Comparison of ENCODE assay signal across 19 cellular contexts in genomic region chr3:14304101-14305045, GRCh38.
DNase-seq lines count a peak whose midpoint lies in the region; ATAC-seq and TF ChIP-seq lines count a peak whose summit lies in the region.
"Had no signal": no experiment of that assay in that cellular context is flagged by ENCODE, and none has a peak within 500 bp of the region (broad histone marks: within the 10 kb centered on the region; RNA-seq: fewer than 3 reads in every experiment).

No MANE protein-coding gene starts in this region.

- no peak for TF ChIP-seq POLR2A in gastrocnemius medialis (IDR thresholded peaks at IDR 0.05)

- peak overlapping the region; percentile 78 to 87 (median 84) for H3K27ac ChIP-seq in gastrocnemius medialis
- H3K27ac ChIP-seq: epithelial cell of prostate had no signal

- H3K4me3 ChIP-seq in LNCaP clone FGC (ENCODE audit: low read depth, low read length), result no peak overlapping the region
- no peak overlapping the region for H3K4me3 ChIP-seq in gastrocnemius medialis

- intact Hi-C loops in left ventricle myocardium superior (cut with micrococcal nuclease), result no loop called here
- intact Hi-C loops in gastrocnemius medialis (cut with DNase I; ENCODE audit: low total_unique reads), result loop anchor here (1.0 to 5.0 kb wide), 2 partner anchors 88 to 102 kb away; no protein-coding TSS in a partner anchor
- intact Hi-C loops in left colon (cut with DNase I, micrococcal nuclease), result no loop called here

- H3K27me3 ChIP-seq in gastrocnemius medialis, result no peaks in the 10 kb centered on the region

- no peak for TF ChIP-seq CTCF in LNCaP clone FGC (IDR thresholded peaks at IDR 0.05; ENCODE audit: control insufficient read depth, extremely low read depth, insufficient read depth)
- no peak for TF ChIP-seq CTCF in gastrocnemius medialis (IDR thresholded peaks at IDR 0.05 in 4 of 5, conservative IDR thresholded peaks at IDR 0.05 in 1 of 5)

- ATAC-seq in left ventricle myocardium superior (peak; percentile 83), gastrocnemius medialis (peak; percentile 53 to 54), left colon (no peak)
- ATAC-seq: stimulated activated naive CD8-positive, alpha-beta T cell treated with anti-CD3 and anti-CD28 coated beads, Interleukin-15, Interleukin-2, amounts not matched to agents 100 U/mL and 50 U/mL, for 24 hours had no signal

- no peaks in the 10 kb centered on the region for H3K36me3 ChIP-seq in gastrocnemius medialis

- H3K9me3 ChIP-seq in gastrocnemius medialis, result no peaks in the 10 kb centered on the region

- DNase-seq in LNCaP clone FGC (ENCODE audit: low read depth) (peak; percentile 79), NCI-H69 (lab: John Stamatoyannopoulos, UW) (peak; percentile 4), left ventricle myocardium superior (no peak), gastrocnemius medialis (peak; percentile 72 to 87), NCI-H345 (lab: John Stamatoyannopoulos, UW) (no peak), left colon (no peak), germinal center (ENCODE audit: low spot score) (no peak)
- DNase-seq: activated CD4-positive, alpha-beta T cell treated with anti-CD3 and anti-CD28 coated beads, Interleukin-2, amount 50 U/mL, for 4 hours; activated gamma-delta T cell; activated T-cell treated with anti-CD3 and anti-CD28 coated beads for 4 hours; dermis blood vessel endothelial cell; EL; foreskin fibroblast; kidney glomerular epithelial cell; NK-92 treated with Interleukin-12 subunit alpha and Interleukin-12 subunit beta, amount 100 ng/mL, for 24 hours; posterior cingulate gyrus; small intestine; stimulated activated naive CD8-positive, alpha-beta T cell treated with anti-CD3 and anti-CD28 coated beads, Interleukin-15, Interleukin-2, amounts not matched to agents 100 U/mL and 50 U/mL, for 24 hours had no signal

- in situ Hi-C loops in gastrocnemius medialis (cut with MboI; ENCODE audit: low sequenced_read_pairs in 4 of 4), result no loop called here

- H3K4me1 ChIP-seq in gastrocnemius medialis, result peaks cover 41 to 58% of the 10 kb centered on the region in 2 donors

Comparison
In these comparisons a context has a peak if more than half of its experiments do, and no peak if none do; other contexts are left out.
1. DNase-seq: peak in LNCaP clone FGC (single experiment), NCI-H69 (single experiment) and gastrocnemius medialis (2 of 2); none in left ventricle myocardium superior (single experiment), NCI-H345 (single experiment), left colon (0 of 2) and germinal center (single experiment).